Comparison of ENCODE assay signal across 8 cellular contexts in the genomic region with DNA sequence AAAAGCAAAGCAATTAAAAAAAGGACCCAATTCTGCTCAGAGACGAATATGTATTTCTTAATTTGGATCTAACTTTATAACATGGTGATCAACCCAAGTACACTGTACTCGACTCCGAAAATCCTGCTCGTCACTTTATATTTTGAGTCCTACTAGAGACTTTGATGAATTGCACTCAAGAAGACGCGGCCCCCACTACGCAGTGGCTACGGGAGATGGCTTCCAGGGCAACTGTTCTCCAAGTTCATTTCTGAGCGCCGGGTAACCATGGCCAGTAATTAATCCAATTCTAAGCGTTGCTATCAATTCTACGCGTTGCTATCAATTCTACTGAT. TPM values are rescaled to one million over a fixed set of nuclear protein-coding genes. Genes with fewer than 3 reads are reported as not detected.
A peak's percentile ranks its signal among the peaks of the same experiment; 100 is the strongest.
DNase-seq lines count a peak whose midpoint lies in the region; ATAC-seq and TF ChIP-seq lines count a peak whose summit lies in the region.

No MANE protein-coding gene starts in this region.

- no peaks in the 10 kb centered on the region for H3K36me3 ChIP-seq in transverse colon

- H3K4me1 Mint-ChIP-seq in T-helper 17 cell = peaks cover 28% of the 10 kb centered on the region
- peaks cover 15% of the 10 kb centered on the region for H3K4me1 Mint-ChIP-seq in mesothelial cell of epicardium

- TF ChIP-seq POLR2A in transverse colon (IDR thresholded peaks at IDR 0.05) = no peak

- ATAC-seq in GM19035 (IDR thresholded peaks at IDR 0.05; ENCODE audit: unreplicated experiment) (peak; percentile 25), HG03135 (IDR thresholded peaks at IDR 0.05; ENCODE audit: unreplicated experiment) (peak; percentile 23), T-helper 17 cell (peak; percentile 32)

- H3K4me3 ChIP-seq in transverse colon = peak overlapping the region; percentile 85 to 91 (median 88)

- TF ChIP-seq CTCF in C4-2B (conservative IDR thresholded peaks at IDR 0.05) (no peak), mesothelial cell of epicardium (IDR thresholded peaks at IDR 0.05; ENCODE audit: unreplicated experiment) (no peak), transverse colon (IDR thresholded peaks at IDR 0.05) (no peak)

- peaks cover under 1% of the 10 kb centered on the region for H3K9me3 Mint-ChIP-seq in mesothelial cell of epicardium

- in situ Hi-C loops in transverse colon (cut with MboI; ENCODE audit: low pct_ligation_motif_present in 1 of 4, low pct_unique_long_range_greater_than_20kb in 1 of 4, low sequenced_read_pairs in 3 of 4) = loop anchor here in 1 of 4 donors (25.0 kb wide), 1 partner anchor 1304 kb away; no protein-coding TSS in a partner anchor

- H3K4me1 ChIP-seq in transverse colon = peaks cover 11 to 21% (median 17%) of the 10 kb centered on the region in 4 donors

- DNase-seq in T-helper 17 cell (peak in 1 of 3 donors; percentile 18), mesothelial cell of epicardium (ENCODE audit: low spot score in 2 of 2, unreplicated experiment in 2 of 2) (no peak), transverse colon (no peak), HPDE6-E6E7 (ENCODE audit: extremely low spot score) (no peak)
- DNase-seq in effector CD8-positive, alpha-beta T cell (lab: John Stamatoyannopoulos, UW) = peak; percentile 17

- no peaks in the 10 kb centered on the region for H3K27me3 Mint-ChIP-seq in T-helper 17 cell
- H3K27me3 Mint-ChIP-seq in mesothelial cell of epicardium (ENCODE audit: low read depth) = no peaks in the 10 kb centered on the region

- H3K27me3 ChIP-seq in transverse colon = peaks cover 4% of the 10 kb centered on the region

- peak overlapping the region; percentile 95 for H3K27ac ChIP-seq in C4-2B
- peak overlapping the region; percentile 91 to 96 (median 94) for H3K27ac ChIP-seq in transverse colon

- 0 to 3% methylated on average over 5 to 13 of the region's 13 CpGs for WGBS in transverse colon (ENCODE audit: low coverage in 1 of 2), 2 donors

- H3K9me3 ChIP-seq in T-helper 17 cell (ENCODE audit: control insufficient read depth, low read length, poor library complexity, severe bottlenecking) (no peaks in the 10 kb centered on the region), transverse colon (no peaks in the 10 kb centered on the region)

- intact Hi-C loops in transverse colon (cut with DNase I; ENCODE audit: low total_unique reads) = no loop called here

- H3K36me3 Mint-ChIP-seq in T-helper 17 cell (ENCODE audit: low read depth) (peaks cover under 1% of the 10 kb centered on the region), mesothelial cell of epicardium (peaks cover 19% of the 10 kb centered on the region)

- H3K27ac Mint-ChIP-seq in T-helper 17 cell = peak overlapping the region; percentile 97
- peak overlapping the region; percentile 99 for H3K27ac Mint-ChIP-seq in mesothelial cell of epicardium

- no peak for TF ChIP-seq EP300 in transverse colon (IDR thresholded peaks at IDR 0.05; ENCODE audit: low read depth)

- peak overlapping the region; percentile 93 for H3K4me3 Mint-ChIP-seq in T-helper 17 cell
- H3K4me3 Mint-ChIP-seq in mesothelial cell of epicardium = peak overlapping the region; percentile 85

RNA-seq across cellular contexts. Expression of a gene that starts 0.7 kb away (rescaled TPM):
- total RNA-seq in T-helper 17 cell (10 to 100 TPM; 56.4 to 64.3 TPM), mesothelial cell of epicardium (90.8 to 99.6 TPM (median 97.8 TPM) in 3 replicates), transverse colon (10 to 100 TPM; 28.4 to 67.6 (median 45.3) TPM)

RNA-seq across cellular contexts. Expression of a gene that starts 46.7 kb away (rescaled TPM):
- not detected for total RNA-seq in T-helper 17 cell
- total RNA-seq in mesothelial cell of epicardium = not detected in 3 replicates
- not detected for total RNA-seq in transverse colon

RNA-seq across cellular contexts. Expression of a gene that starts 58.2 kb away (rescaled TPM):
- total RNA-seq in T-helper 17 cell (10 to 100 TPM; 30.7 to 48.1 TPM), mesothelial cell of epicardium (47.6 to 55.7 TPM (median 51.0 TPM) in 3 replicates), transverse colon (10 to 100 TPM in 2 of 4 donors, 1 to 10 TPM in 2; 3.2 to 36.2 (median 12.9) TPM)

RNA-seq across cellular contexts. Expression of a gene that starts 59.6 kb away (rescaled TPM):
- total RNA-seq in T-helper 17 cell (10 to 100 TPM; 16.9 to 18.1 TPM), mesothelial cell of epicardium (27.1 to 30.7 TPM (median 27.2 TPM) in 3 replicates), transverse colon (10 to 100 TPM in 2 of 4 donors, 1 to 10 TPM in 2; 3.8 to 33.8 (median 14.1) TPM)
